8 cellular contexts compared by ENCODE assay signal in genomic region chr20:63979221-63979548, GRCh38. TPM values are rescaled to one million over a fixed set of nuclear protein-coding genes. Genes with fewer than 3 reads are reported as not detected.
DNase-seq lines count a peak whose midpoint lies in the region; ATAC-seq and TF ChIP-seq lines count a peak whose summit lies in the region.

No MANE protein-coding gene starts in this region.

- under 1% methylated on average over 45 of the region's 45 CpGs for WGBS in HUES64

- peaks cover 12% of the 10 kb centered on the region for H3K36me3 ChIP-seq in HUES64 (ENCODE audit: insufficient read depth, low read length)
- H3K36me3 ChIP-seq in mucosa of rectum (ENCODE audit: control insufficient read depth in 2 of 2, insufficient read depth in 2 of 2, low read length in 2 of 2): peaks cover 0 to 19% of the 10 kb centered on the region in 2 donors

- no peak overlapping the region for H3K27ac Mint-ChIP-seq in chondrocyte (ENCODE audit: unreplicated experiment)

- no peaks in the 10 kb centered on the region for H3K9me3 Mint-ChIP-seq in chondrocyte (ENCODE audit: low read depth)

- H3K9ac ChIP-seq in HUES64 (ENCODE audit: low read depth, low read length) (peak overlapping the region; percentile 35; the same call in 1 of the 2 replicates), mucosa of rectum (ENCODE audit: low read depth in 1 of 2, low read length in 2 of 2) (peak overlapping the region; percentile 60 to 75)

- H3K4me3 ChIP-seq in HUES64 (ENCODE audit: low read length): peak overlapping the region; percentile 87
- peak overlapping the region; percentile 68 for H3K4me3 ChIP-seq in mucosa of rectum (ENCODE audit: low read length in 2 of 2)

- H3K4me3 Mint-ChIP-seq in chondrocyte (ENCODE audit: unreplicated experiment): peak overlapping the region; percentile 67

- TF ChIP-seq CTCF in 22Rv1 (IDR thresholded peaks at IDR 0.05): no peak
- no peak for TF ChIP-seq CTCF in chondrocyte (IDR thresholded peaks at IDR 0.05)

- H3K9me3 ChIP-seq in HUES64 (ENCODE audit: insufficient read depth, low read depth, low read length) (no peaks in the 10 kb centered on the region), mucosa of rectum (ENCODE audit: control insufficient read depth in 2 of 2, low read length in 2 of 2) (no peaks in the 10 kb centered on the region)

- DNase-seq in chondrocyte (ENCODE audit: low spot score): no peak
- DNase-seq in AML-193 (lab: John Stamatoyannopoulos, UW): no peak
- no peak for DNase-seq in NCI-H446 (lab: John Stamatoyannopoulos, UW)
- no peak for DNase-seq in NCI-H2227 (lab: John Stamatoyannopoulos, UW; ENCODE audit: unreplicated experiment)

- peaks cover 3% of the 10 kb centered on the region; the same call in 1 of the 2 replicates for H3K4me1 ChIP-seq in HUES64 (ENCODE audit: insufficient read depth, low read length)
- peaks cover 23 to 32% of the 10 kb centered on the region in 2 donors for H3K4me1 ChIP-seq in mucosa of rectum (ENCODE audit: control insufficient read depth in 2 of 2, insufficient read depth in 2 of 2, low read length in 2 of 2)

- H3K4me1 Mint-ChIP-seq in chondrocyte (ENCODE audit: low read depth): peaks cover 45% of the 10 kb centered on the region

- H3K36me3 Mint-ChIP-seq in chondrocyte (ENCODE audit: low read depth): peaks cover 3% of the 10 kb centered on the region

- H3K27ac ChIP-seq in 22Rv1: peak overlapping the region; percentile 96
- no peak overlapping the region; the same call in 1 of the 2 replicates for H3K27ac ChIP-seq in HUES64 (ENCODE audit: low read depth, low read length)
- H3K27ac ChIP-seq in mucosa of rectum (ENCODE audit: low read depth in 2 of 2, low read length in 2 of 2): peak overlapping the region; percentile 64 to 90

- ATAC-seq in GM19023 (IDR thresholded peaks at IDR 0.05; ENCODE audit: unreplicated experiment): no peak

- no peaks in the 10 kb centered on the region for H3K27me3 Mint-ChIP-seq in chondrocyte (ENCODE audit: low read depth)

- H3K27me3 ChIP-seq in HUES64 (ENCODE audit: insufficient read depth, low read length) (peaks cover 9% of the 10 kb centered on the region), mucosa of rectum (ENCODE audit: control insufficient read depth in 2 of 2, insufficient read depth in 2 of 2, low read length in 2 of 2) (peaks cover 0 to 3% of the 10 kb centered on the region in 2 donors)

RNA-seq across cellular contexts. Expression of gene SAMD10, which starts 0.3 kb away (rescaled TPM):
- polyA plus RNA-seq in HUES64 (2013, experiment 1 of 2): 3.4 TPM
- 3.9 TPM for polyA plus RNA-seq in HUES64 (2013, experiment 2 of 2)
- 3.8 to 4.7 TPM (median 4.3 TPM) in 3 replicates for total RNA-seq in chondrocyte

RNA-seq across cellular contexts. Expression of gene PRPF6, which starts 1.7 kb away (rescaled TPM):
- polyA plus RNA-seq in HUES64 (2013, experiment 1 of 2): 52.4 TPM
- polyA plus RNA-seq in HUES64 (2013, experiment 2 of 2): 53.8 TPM
- 49.0 to 56.6 TPM (median 49.5 TPM) in 3 replicates for total RNA-seq in chondrocyte

RNA-seq across cellular contexts. Expression of gene ZNF512B, which starts 9.5 kb away (rescaled TPM):
- 13.2 TPM for polyA plus RNA-seq in HUES64 (2013, experiment 1 of 2)
- polyA plus RNA-seq in HUES64 (2013, experiment 2 of 2): 10.1 TPM
- 36.5 to 44.3 TPM (median 37.2 TPM) in 3 replicates for total RNA-seq in chondrocyte

RNA-seq across cellular contexts. Expression of gene UCKL1, which starts 23.0 kb away (rescaled TPM):
- 29.9 TPM for polyA plus RNA-seq in HUES64 (2013, experiment 1 of 2)
- polyA plus RNA-seq in HUES64 (2013, experiment 2 of 2): 24.9 TPM
- 24.3 to 27.5 TPM (median 27.2 TPM) in 3 replicates for total RNA-seq in chondrocyte

RNA-seq across cellular contexts. Expression of gene C20orf204, which starts 56.8 kb away (rescaled TPM):
- 0.15 TPM for polyA plus RNA-seq in HUES64 (2013, experiment 1 of 2)
- polyA plus RNA-seq in HUES64 (2013, experiment 2 of 2): 0.32 TPM
- total RNA-seq in chondrocyte: 0.77 to 3.3 TPM (median 0.97 TPM) in 3 replicates
